ENCODE assay signal across 10 cellular contexts in the genomic region with DNA sequence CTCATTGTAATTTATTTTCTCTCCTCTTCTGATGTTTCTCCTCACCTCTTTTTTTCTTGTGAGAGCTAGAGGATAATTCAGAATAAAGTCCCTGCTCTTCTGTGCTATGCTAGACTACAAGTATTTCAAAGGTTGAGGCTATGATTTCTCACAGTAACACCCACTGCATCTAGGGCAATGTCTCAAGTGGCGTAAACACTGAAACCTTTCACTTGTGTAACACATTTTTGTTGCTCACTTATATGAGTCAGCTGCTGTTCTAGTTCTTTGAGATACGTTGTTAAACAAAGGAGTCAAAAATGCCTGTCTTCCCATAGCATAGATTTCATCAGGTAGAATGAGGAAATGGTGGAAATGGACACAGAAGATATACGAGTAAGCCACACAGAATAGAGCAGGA.
DNase-seq lines count a peak whose midpoint lies in the region; ATAC-seq and TF ChIP-seq lines count a peak whose summit lies in the region.
"Had no signal": no experiment of that assay in that cellular context is flagged by ENCODE, and none has a peak within 500 bp of the region (broad histone marks: within the 10 kb centered on the region; RNA-seq: fewer than 3 reads in every experiment).

No MANE protein-coding gene starts in this region.

- peak; percentile 84 for ATAC-seq in activated CD4-positive, alpha-beta T cell treated with anti-CD3 and anti-CD28 coated beads for 36 hours
- peak; percentile 75 for ATAC-seq in HG02973 (IDR thresholded peaks at IDR 0.05; ENCODE audit: unreplicated experiment)

- dilution Hi-C loops in mammary epithelial cell (cut with HindIII; ENCODE audit: low sequenced_read_pairs) = no loop called here

- no peaks in the 10 kb centered on the region for H4K20me1 ChIP-seq in mammary epithelial cell (ENCODE audit: insufficient read depth, low read length)

- H2AFZ ChIP-seq in mammary epithelial cell (ENCODE audit: low read depth, low read length) = no peak overlapping the region

- no TSS peak for BruUV-seq in mammary epithelial cell (replicated peaks; lab: Mats Ljungman, UMichigan)

- H3K27ac Mint-ChIP-seq in activated CD4-positive, alpha-beta T cell treated with anti-CD3 and anti-CD28 coated beads for 36 hours = no peak overlapping the region
- no peak overlapping the region for H3K27ac Mint-ChIP-seq in endodermal cell

- no peak overlapping the region for H3K4me3 Mint-ChIP-seq in activated CD4-positive, alpha-beta T cell treated with anti-CD3 and anti-CD28 coated beads for 36 hours
- H3K4me3 Mint-ChIP-seq in endodermal cell = no peak overlapping the region
- H3K4me3 Mint-ChIP-seq: naive B cell had no signal

- in situ Hi-C loops in mammary epithelial cell (cut with MboI; ENCODE audit: low sequenced_read_pairs in 2 of 2) = no loop called here

- H3K79me2 ChIP-seq in mammary epithelial cell (ENCODE audit: insufficient read depth, low read length) = no peaks in the 10 kb centered on the region

- H3K9me3 Mint-ChIP-seq in activated CD4-positive, alpha-beta T cell treated with anti-CD3 and anti-CD28 coated beads for 36 hours (ENCODE audit: low read depth) = no peaks in the 10 kb centered on the region
- no peaks in the 10 kb centered on the region for H3K9me3 Mint-ChIP-seq in endodermal cell
- H3K9me3 Mint-ChIP-seq: naive B cell had no signal

- peaks cover 34% of the 10 kb centered on the region for H3K4me1 Mint-ChIP-seq in activated CD4-positive, alpha-beta T cell treated with anti-CD3 and anti-CD28 coated beads for 36 hours
- peaks cover 8% of the 10 kb centered on the region for H3K4me1 Mint-ChIP-seq in endodermal cell

- intact Hi-C loops in activated CD4-positive, alpha-beta T cell treated with anti-CD3 and anti-CD28 coated beads for 36 hours (cut with DNase I, micrococcal nuclease) = no loop called here
- intact Hi-C loops in mammary epithelial cell (cut with micrococcal nuclease) = loop anchor here (1.0 kb wide), 1 partner anchor 8 kb away; no protein-coding TSS in a partner anchor

- peaks cover 27% of the 10 kb centered on the region for H3K4me1 ChIP-seq in mammary epithelial cell (ENCODE audit: insufficient read depth, low read length)
- no peaks in the 10 kb centered on the region for H3K4me1 ChIP-seq in endodermal cell (ENCODE audit: control insufficient read depth, insufficient read depth, low read length)

- no peaks in the 10 kb centered on the region for H3K27me3 Mint-ChIP-seq in activated CD4-positive, alpha-beta T cell treated with anti-CD3 and anti-CD28 coated beads for 36 hours
- H3K27me3 Mint-ChIP-seq in endodermal cell (ENCODE audit: insufficient read depth) = no peaks in the 10 kb centered on the region
- H3K27me3 Mint-ChIP-seq: naive B cell had no signal

- H3K27me3 ChIP-seq in mammary epithelial cell (ENCODE audit: insufficient read depth, low read length) = no peaks in the 10 kb centered on the region
- H3K27me3 ChIP-seq in endodermal cell (ENCODE audit: control insufficient read depth, insufficient read depth, low read length, poor library complexity, severe bottlenecking) = no peaks in the 10 kb centered on the region

- TF ChIP-seq CTCF in mammary epithelial cell (conservative IDR thresholded peaks at IDR 0.05 in 1 of 2, IDR thresholded peaks at IDR 0.05 in 1 of 2; ENCODE audit: extremely low read depth in 1 of 2, insufficient read depth in 1 of 2, low read depth in 1 of 2, low read length in 2 of 2) (no peak), endodermal cell (conservative IDR thresholded peaks at IDR 0.05) (no peak)

- POLR2A ChIA-PET in activated CD4-positive, alpha-beta T cell treated with anti-CD3 and anti-CD28 coated beads for 36 hours (lab: Charles Lee) = no interaction called here

- H3K4me3 ChIP-seq in mammary epithelial cell (replicated peaks in 1 of 3; ENCODE audit: insufficient read depth in 1 of 3, low read depth in 2 of 3, low read length in 3 of 3) (no peak overlapping the region), endodermal cell (ENCODE audit: low read length) (no peak overlapping the region)

- H3K4me2 ChIP-seq in mammary epithelial cell (ENCODE audit: insufficient read depth, low read depth, low read length) = peak overlapping the region; percentile 21

- H3K27ac ChIP-seq in mammary epithelial cell (ENCODE audit: insufficient read depth, low read depth, low read length) (peak overlapping the region; percentile 68), endodermal cell (ENCODE audit: low read depth, low read length) (no peak overlapping the region)

- no peak for DNase-seq in activated CD4-positive, alpha-beta T cell treated with anti-CD3 and anti-CD28 coated beads for 36 hours
- DNase-seq in activated CD4-positive, alpha-beta T cell treated with anti-CD3 and anti-CD28 coated beads for 1 hour = no peak
- DNase-seq in mammary epithelial cell (peak; percentile 94), stromal cell of bone marrow (ENCODE audit: low read depth) (peak; percentile 31), NK-92 (lab: John Stamatoyannopoulos, UW; ENCODE audit: unreplicated experiment) (no peak), endodermal cell (no peak), NCI-H146 (lab: John Stamatoyannopoulos, UW) (no peak)
- DNase-seq: naive B cell, NCI-H1417 treated with DMSO at 0.1 percent for 48 hours had no signal

- no peaks in the 10 kb centered on the region for H3K36me3 ChIP-seq in mammary epithelial cell (ENCODE audit: insufficient read depth, low read length)
- H3K36me3 ChIP-seq in endodermal cell (ENCODE audit: control insufficient read depth, insufficient read depth, low read length) = no peaks in the 10 kb centered on the region

- no peaks in the 10 kb centered on the region for H3K36me3 Mint-ChIP-seq in activated CD4-positive, alpha-beta T cell treated with anti-CD3 and anti-CD28 coated beads for 36 hours (ENCODE audit: low read depth)
- no peaks in the 10 kb centered on the region for H3K36me3 Mint-ChIP-seq in endodermal cell (ENCODE audit: low read depth)

- peak overlapping the region; percentile 20 for H3K9ac ChIP-seq in mammary epithelial cell (ENCODE audit: insufficient read depth, low read length)
- no peak overlapping the region for H3K9ac ChIP-seq in endodermal cell (ENCODE audit: extremely low read depth, low read length, poor library complexity, severe bottlenecking)

- CTCF ChIA-PET in activated CD4-positive, alpha-beta T cell treated with anti-CD3 and anti-CD28 coated beads for 36 hours (lab: Charles Lee) = interaction anchor here (0.6 kb wide), 2 partner anchors 9 to 161 kb away, joined by 3 to 4 read pairs; no protein-coding TSS in a partner anchor
- CTCF ChIA-PET in mammary epithelial cell (lab: Charles Lee; ENCODE audit: low non-redundant PET) = no interaction called here

- no peaks in the 10 kb centered on the region for H3K9me3 ChIP-seq in mammary epithelial cell (replicated peaks; ENCODE audit: insufficient read depth, low read length)
- H3K9me3 ChIP-seq in endodermal cell (ENCODE audit: control insufficient read depth, low read length) = no peaks in the 10 kb centered on the region

- WGBS in mammary epithelial cell (ENCODE audit: low coverage, missing lambda C conversion rate) = 4% methylated on average over 3 of the region's 3 CpGs
- WGBS in endodermal cell (ENCODE audit: insufficient coverage in 1 of 2, insufficient read length in 1 of 2), 2 experiments = 65 to 75% methylated on average over 3 of the region's 3 CpGs

Comparison
In these comparisons a context has a peak if more than half of its experiments do, and no peak if none do; other contexts are left out.
1. DNase-seq: peak in mammary epithelial cell (single experiment) and stromal cell of bone marrow (single experiment); none in activated CD4-positive, alpha-beta T cell treated with anti-CD3 and anti-CD28 coated beads for 36 hours (single experiment), activated CD4-positive, alpha-beta T cell treated with anti-CD3 and anti-CD28 coated beads for 1 hour (single experiment), NK-92 (single experiment), endodermal cell (single experiment) and NCI-H146 (single experiment).